Comparison of ENCODE assay signal across 8 cellular contexts in genomic region chr7:48109848-48110663, GRCh38. TPM values are rescaled to one million over a fixed set of nuclear protein-coding genes. Genes with fewer than 3 reads are reported as not detected.
A peak's percentile ranks its signal among the peaks of the same experiment; 100 is the strongest.
DNase-seq lines count a peak whose midpoint lies in the region; ATAC-seq, FAIRE-seq and TF ChIP-seq lines count a peak whose summit lies in the region.

No MANE protein-coding gene starts in this region.

- no peak overlapping the region for H3K27ac Mint-ChIP-seq in activated T-cell treated with anti-CD3 and anti-CD28 coated beads, Interleukin-2, amount 50 U/mL, for 24 hours

- H3K27me3 Mint-ChIP-seq in activated T-cell treated with anti-CD3 and anti-CD28 coated beads, Interleukin-2, amount 50 U/mL, for 24 hours: no peaks in the 10 kb centered on the region

- ATAC-seq in GM19455 (IDR thresholded peaks at IDR 0.05; ENCODE audit: unreplicated experiment) (peak; percentile 96), HG03521 (IDR thresholded peaks at IDR 0.05; ENCODE audit: unreplicated experiment) (peak; percentile 81)

- no peaks in the 10 kb centered on the region for H4K20me1 ChIP-seq in OCI-LY7 (ENCODE audit: insufficient read depth, low read length)

- H3K9me3 Mint-ChIP-seq in activated T-cell treated with anti-CD3 and anti-CD28 coated beads, Interleukin-2, amount 50 U/mL, for 24 hours: no peaks in the 10 kb centered on the region

- TF ChIP-seq CTCF in D721Med (IDR thresholded peaks at IDR 0.05; ENCODE audit: insufficient read depth, missing control alignments): peak; percentile 89
- peak; percentile 99 for TF ChIP-seq CTCF in OCI-LY7 (conservative IDR thresholded peaks at IDR 0.05; ENCODE audit: low read length)
- peak; percentile 99 for TF ChIP-seq CTCF in fibroblast of mammary gland (conservative IDR thresholded peaks at IDR 0.05; ENCODE audit: control insufficient read depth, insufficient read depth, low read depth, low read length)
- TF ChIP-seq CTCF in tibial artery (IDR thresholded peaks at IDR 0.05): peak; percentile 98 to 99

- CTCF ChIA-PET in OCI-LY7 (lab: Charles Lee; ENCODE audit: unreplicated experiment): interaction anchor here (0.7 to 1.3 kb wide), 6 partner anchors 105 to 166 kb away, joined by 3 to 4 read pairs (median 3); no protein-coding TSS in a partner anchor

- H3K4me3 Mint-ChIP-seq in activated T-cell treated with anti-CD3 and anti-CD28 coated beads, Interleukin-2, amount 50 U/mL, for 24 hours: no peak overlapping the region

- H3K4me2 ChIP-seq in OCI-LY7 (ENCODE audit: low read length): no peak overlapping the region

- intact Hi-C loops in OCI-LY7 (cut with micrococcal nuclease; ENCODE audit: unreplicated experiment): loop anchor here (1.0 to 5.0 kb wide), 4 partner anchors 73 to 843 kb away; partner anchors contain the start of gene C7orf57
- intact Hi-C loops in tibial artery (cut with DNase I; ENCODE audit: low total_unique reads): loop anchor here (2.0 to 5.0 kb wide), 3 partner anchors 75 to 165 kb away; partner anchors contain the start of gene C7orf57

- peaks cover 5% of the 10 kb centered on the region for H3K4me1 ChIP-seq in OCI-LY7 (ENCODE audit: insufficient read depth, low read length, poor library complexity, severe bottlenecking)
- H3K4me1 ChIP-seq in tibial artery: no peaks in the 10 kb centered on the region

- peak; percentile 34 for DNase-seq in D721Med (ENCODE audit: insufficient read length, low spot score)
- DNase-seq in OCI-LY7 (ENCODE audit: low spot score): peak; percentile 81
- DNase-seq in activated T-cell treated with anti-CD3 and anti-CD28 coated beads, Interleukin-2, amount 50 U/mL, for 24 hours: peak; percentile 92
- DNase-seq in fibroblast of mammary gland (ENCODE audit: low read depth): peak; percentile 42
- DNase-seq in nucleus accumbens (lab: John Stamatoyannopoulos, UW): peak in 49 of 56 donors; percentile 9 to 84 (median 49)
- peak; percentile 78 to 83 for DNase-seq in tibial artery

- peak overlapping the region; percentile 3; the same call in 1 of the 2 replicates for H2AFZ ChIP-seq in OCI-LY7 (ENCODE audit: low read length)

- POLR2A ChIA-PET in OCI-LY7 (lab: Charles Lee): interaction anchor here (0.9 to 1.8 kb wide), 6 partner anchors 32 to 158 kb away, joined by 3 to 7 read pairs (median 3); no protein-coding TSS in a partner anchor

- H3K36me3 ChIP-seq in OCI-LY7 (ENCODE audit: insufficient read depth, low read length) (no peaks in the 10 kb centered on the region), tibial artery (peaks cover 26 to 40% (median 35%) of the 10 kb centered on the region in 3 donors)

- H3K9me2 ChIP-seq in OCI-LY7 (ENCODE audit: insufficient read depth, low read length): no peaks in the 10 kb centered on the region

- H3K79me2 ChIP-seq in OCI-LY7 (ENCODE audit: insufficient read depth, low read depth, low read length): no peaks in the 10 kb centered on the region

- H3K9me3 ChIP-seq in OCI-LY7 (ENCODE audit: low read length) (no peaks in the 10 kb centered on the region), tibial artery (no peaks in the 10 kb centered on the region)

- H3K27me3 ChIP-seq in tibial artery: no peaks in the 10 kb centered on the region

- H3K4me3 ChIP-seq in OCI-LY7 (ENCODE audit: low read depth, low read length, poor library complexity, severe bottlenecking) (no peak overlapping the region), fibroblast of mammary gland (ENCODE audit: control insufficient read depth, low read depth, low read length) (no peak overlapping the region), tibial artery (no peak overlapping the region)

- peaks cover 11% of the 10 kb centered on the region for H3K4me1 Mint-ChIP-seq in activated T-cell treated with anti-CD3 and anti-CD28 coated beads, Interleukin-2, amount 50 U/mL, for 24 hours (ENCODE audit: low read depth)

- FAIRE-seq in D721Med (lab: Jason Lieb, UNC): peak; percentile 44

- no TSS peak for BruUV-seq in OCI-LY7 (replicated peaks; lab: Mats Ljungman, UMichigan)

- peaks cover 48% of the 10 kb centered on the region for H3K36me3 Mint-ChIP-seq in activated T-cell treated with anti-CD3 and anti-CD28 coated beads, Interleukin-2, amount 50 U/mL, for 24 hours (ENCODE audit: low read depth)

- H3K27ac ChIP-seq in OCI-LY7 (ENCODE audit: low read depth, low read length, poor library complexity, severe bottlenecking) (no peak overlapping the region), tibial artery (no peak overlapping the region)

RNA-seq across cellular contexts. Expression of gene UPP1, which starts 21.0 kb away (rescaled TPM):
- 7.0 and 9.1 TPM in 2 replicates for total RNA-seq in OCI-LY7 (2014; rRNA removed; shearing (Covaris generic))
- 1.8 and 2.1 TPM in 2 replicates for total RNA-seq in OCI-LY7 (2022)

Comparison
In these comparisons a context has a peak if more than half of its experiments do, and no peak if none do; other contexts are left out.
1. DNase-seq: peak in every context shown above with its lines; median percentile 92 in activated T-cell treated with anti-CD3 and anti-CD28 coated beads, Interleukin-2, amount 50 U/mL, for 24 hours; 81 in OCI-LY7; 80 in tibial artery; 49 in nucleus accumbens; 42 in fibroblast of mammary gland; 34 in D721Med.